Comparison of ENCODE assay signal across 8 cellular contexts in genomic region chr10:123154092-123154942, GRCh38. TPM values are rescaled to one million over a fixed set of nuclear protein-coding genes. Genes with fewer than 3 reads are reported as not detected.
A peak's percentile ranks its signal among the peaks of the same experiment; 100 is the strongest.
DNase-seq lines count a peak whose midpoint lies in the region; ATAC-seq and TF ChIP-seq lines count a peak whose summit lies in the region.

Gene BUB3, plus strand, starts transcription at chr10:123154402. Its CDS starts 516 bp downstream, at chr10:123154918.

- CTCF ChIA-PET in GM10248 (lab: Yijun Ruan, JAX), result interaction anchor here (0.8 to 7.5 kb wide), 12 partner anchors 8 to 404 kb away, joined by 3 to 49 read pairs (median 4); no protein-coding TSS in a partner anchor

- H3K9me3 ChIP-seq in testis, result no peaks in the 10 kb centered on the region

- H3K27me3 ChIP-seq in testis, result no peaks in the 10 kb centered on the region

- H3K4me3 Mint-ChIP-seq in activated naive CD8-positive, alpha-beta T cell, result peak within 1 kb of the TSS; percentile 100

- POLR2A ChIA-PET in GM10248 (lab: Yijun Ruan, JAX), result interaction anchor here (0.6 to 1.3 kb wide), 6 partner anchors 9 to 372 kb away, joined by 3 to 4 read pairs (median 3); no protein-coding TSS in a partner anchor

- no peaks in the 10 kb centered on the region for H3K36me3 ChIP-seq in testis (ENCODE audit: low read depth, missing control alignments)

- WGBS in testis, 2 donors, result 0% methylated on average over 15 to 66 of the region's 74 CpGs

- intact Hi-C loops in testis (cut with DNase I; ENCODE audit: low total_unique reads), result no loop called here

- H3K36me3 Mint-ChIP-seq in activated naive CD8-positive, alpha-beta T cell, result peaks cover 18% of the 10 kb centered on the region

- peaks cover 14% of the 10 kb centered on the region for H3K4me1 ChIP-seq in testis

- H3K27ac ChIP-seq in testis, result peak within 1 kb of the TSS; percentile 73 to 84

- DNase-seq in GM10248 (ENCODE audit: extremely low spot score), result peak; percentile 97
- DNase-seq in NCI-H1105 (lab: John Stamatoyannopoulos, UW), result peak; percentile 94
- peak; percentile 98 for DNase-seq in SKM-1 treated with dmso at 0.1 percent for 144 hours (lab: John Stamatoyannopoulos, UW; ENCODE audit: unreplicated experiment)
- DNase-seq in glomerular visceral epithelial cell (ENCODE audit: extremely low spot score), result peak; percentile 99
- DNase-seq in omental fat pad (ENCODE audit: low spot score), result peak; percentile 78
- DNase-seq in testis, result peak; percentile 100

- peak; percentile 64 for TF ChIP-seq POLR2A in testis (IDR thresholded peaks at IDR 0.05)

- peak within 1 kb of the TSS; percentile 99 for H3K27ac Mint-ChIP-seq in activated naive CD8-positive, alpha-beta T cell

- peaks cover 64% of the 10 kb centered on the region for H3K4me1 Mint-ChIP-seq in activated naive CD8-positive, alpha-beta T cell (ENCODE audit: low read depth)

- no peaks in the 10 kb centered on the region for H3K9me3 Mint-ChIP-seq in activated naive CD8-positive, alpha-beta T cell (ENCODE audit: low read depth)

- ATAC-seq in HG02623 (IDR thresholded peaks at IDR 0.05; ENCODE audit: unreplicated experiment) (peak; percentile 92), omental fat pad (ENCODE audit: low FRiP score) (peak; percentile 99)

- peak within 1 kb of the TSS; percentile 65 to 89 for H3K4me3 ChIP-seq in testis

- peaks cover 4% of the 10 kb centered on the region for H3K27me3 Mint-ChIP-seq in activated naive CD8-positive, alpha-beta T cell

- TF ChIP-seq CTCF in GM10248 (IDR thresholded peaks at IDR 0.05; ENCODE audit: control extremely low read depth, extremely low read depth, low read depth, missing control alignments) (no peak), omental fat pad (IDR thresholded peaks at IDR 0.05) (no peak), testis (IDR thresholded peaks at IDR 0.05) (no peak)

RNA-seq across cellular contexts. Expression of gene BUB3, which starts in this region (rescaled TPM):
- total RNA-seq in omental fat pad, result 10 to 100 TPM; 66.6 to 94.9 (median 84.3) TPM
- 10 to 100 TPM; 78.7 to 96.0 TPM for total RNA-seq in testis
- 148 TPM for polyA plus RNA-seq in testis (ENCODE audit: insufficient read depth, low read depth, low replicate concordance)

Comparison
In these comparisons a context has a peak if more than half of its experiments do, and no peak if none do; other contexts are left out.
1. Peak in every context shown above with its lines: DNase-seq, ATAC-seq, H3K4me3 ChIP-seq and H3K27ac ChIP-seq.